In the genomic region with DNA sequence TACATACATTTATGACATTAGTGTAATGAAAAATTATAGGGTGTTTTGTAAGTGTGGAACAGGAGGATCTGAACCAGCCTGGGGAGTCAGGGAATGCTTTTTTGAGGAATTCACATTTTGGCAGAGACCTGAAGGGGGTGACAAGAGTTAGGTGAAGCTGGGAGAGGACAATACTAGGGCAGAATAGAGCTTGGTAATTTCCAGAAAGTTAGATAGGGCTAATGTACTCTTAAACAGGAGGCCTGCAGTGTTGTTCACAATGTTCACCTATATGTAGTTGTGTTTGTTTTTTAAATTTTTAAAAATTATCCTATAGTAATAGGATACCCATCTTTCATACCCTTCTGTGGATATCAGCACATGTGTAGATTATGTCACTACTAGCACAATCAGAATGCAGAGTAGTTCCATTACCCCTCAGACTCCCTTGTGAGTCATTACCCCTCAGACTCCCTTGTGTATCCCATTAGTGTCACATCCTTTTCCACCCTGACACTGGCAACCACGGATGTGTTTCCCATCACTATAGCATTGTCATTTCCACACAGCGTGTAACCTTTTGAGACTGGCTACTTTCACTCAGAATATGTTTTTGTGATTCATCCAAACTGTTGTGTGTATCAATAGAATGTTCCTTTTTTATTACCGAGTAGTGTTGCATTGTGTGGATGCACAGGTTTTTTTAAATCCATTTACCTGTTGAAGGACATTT, we compare ENCODE assay signal across 8 cellular contexts. TPM values are rescaled to one million over a fixed set of nuclear protein-coding genes. Genes with fewer than 3 reads are reported as not detected.
DNase-seq lines count a peak whose midpoint lies in the region; ATAC-seq, FAIRE-seq and TF ChIP-seq lines count a peak whose summit lies in the region.

No MANE protein-coding gene starts in this region.

- no peak overlapping the region for H3K4me2 ChIP-seq in DND-41 (ENCODE audit: insufficient read depth, low read length)
- H3K4me2 ChIP-seq in GM12878 (ENCODE audit: control insufficient read depth, insufficient read depth): no peak overlapping the region
- no peak overlapping the region for H3K4me2 ChIP-seq in trophoblast cell (ENCODE audit: low read length)

- no peak for FAIRE-seq in GM12878 (lab: Jason Lieb, UNC)
- FAIRE-seq in GM19239 (lab: Jason Lieb, UNC): no peak

- H3K9me3 ChIP-seq in DND-41 (ENCODE audit: insufficient read depth, low read length, severe bottlenecking): no peaks in the 10 kb centered on the region
- no peaks in the 10 kb centered on the region for H3K9me3 ChIP-seq in GM12878 (replicated peaks; ENCODE audit: control insufficient read depth, insufficient read depth, low read length)
- H3K9me3 ChIP-seq in trophoblast cell (ENCODE audit: insufficient read depth, low read depth, low read length): no peaks in the 10 kb centered on the region

- POLR2A ChIA-PET in GM12878 (lab: Charles Lee): no interaction called here

- no peak overlapping the region for H2BK120ac ChIP-seq in trophoblast cell (ENCODE audit: insufficient read depth, low read length, poor library complexity)

- H2AFZ ChIP-seq in DND-41 (ENCODE audit: low read depth, low read length) (no peak overlapping the region), GM12878 (ENCODE audit: control insufficient read depth, low read depth, low read length) (no peak overlapping the region), trophoblast cell (ENCODE audit: insufficient read depth, low read length, poor library complexity) (no peak overlapping the region)

- H3K9ac ChIP-seq in DND-41 (ENCODE audit: low read depth, low read length): no peak overlapping the region
- H3K9ac ChIP-seq in GM12878 (ENCODE audit: control insufficient read depth, insufficient read depth, low read length): no peak overlapping the region
- H3K9ac ChIP-seq in trophoblast cell (ENCODE audit: low read length): no peak overlapping the region

- intact Hi-C loops in GM12878 (cut with micrococcal nuclease; ENCODE audit: unreplicated experiment): no loop called here

- H2AK5ac ChIP-seq in trophoblast cell (ENCODE audit: low read length): no peak overlapping the region

- H3K4me1 ChIP-seq in DND-41 (ENCODE audit: insufficient read depth, low read length) (peaks cover 6% of the 10 kb centered on the region), GM12878 (ENCODE audit: control insufficient read depth, insufficient read depth, low read length) (peaks cover 11% of the 10 kb centered on the region), trophoblast cell (ENCODE audit: control insufficient read depth in 1 of 2, insufficient read depth in 2 of 2, low read length in 2 of 2) (no peaks in the 10 kb centered on the region)

- TF ChIP-seq POLR2A in GM12878 (IDR thresholded peaks at IDR 0.05; ENCODE audit: low read depth, low read length): no peak

- H3K27ac ChIP-seq in DND-41 (ENCODE audit: low read length): no peak overlapping the region
- no peak overlapping the region for H3K27ac ChIP-seq in GM12878 (ENCODE audit: control insufficient read depth, insufficient read depth)
- H3K27ac ChIP-seq in trophoblast cell (ENCODE audit: low read depth, low read length): no peak overlapping the region

- no peak overlapping the region for H2BK5ac ChIP-seq in trophoblast cell (ENCODE audit: low read depth, low read length, poor library complexity)

- H3K4me3 ChIP-seq in DND-41 (ENCODE audit: low read depth in 1 of 2, low read length in 2 of 2): no peak overlapping the region
- H3K4me3 ChIP-seq in GM12878: no peak overlapping the region
- no peak overlapping the region for H3K4me3 ChIP-seq in trophoblast cell (ENCODE audit: low read depth, low read length)

- 54% methylated on average over 3 of the region's 3 CpGs for WGBS in GM12878 (ENCODE audit: insufficient coverage, insufficient replicate concordance, low lambda C conversion rate, missing lambda C conversion rate)
- no CpG with 5 or more reads among the region's 3 CpGs for WGBS in trophoblast cell (ENCODE audit: extremely low coverage, insufficient coverage, insufficient read length)

- SMC1A ChIA-PET in GM12878 (lab: Charles Lee; ENCODE audit: uncharacterized antibody, unreplicated experiment): interaction anchor here (0.7 kb wide), 1 partner anchor 22 kb away, joined by 3 read pairs; no protein-coding TSS in a partner anchor

- no peaks in the 10 kb centered on the region for H3K27me3 ChIP-seq in DND-41 (ENCODE audit: insufficient read depth, low read length, poor library complexity)
- no peaks in the 10 kb centered on the region for H3K27me3 ChIP-seq in GM12878 (replicated peaks in 1 of 2; ENCODE audit: control insufficient read depth in 2 of 2, insufficient read depth in 2 of 2, low read length in 1 of 2)
- no peaks in the 10 kb centered on the region for H3K27me3 ChIP-seq in trophoblast cell (ENCODE audit: insufficient read depth, low read length)

- no peak overlapping the region for H4K91ac ChIP-seq in trophoblast cell (ENCODE audit: low read depth, low read length)

- TF ChIP-seq EP300 in GM12878 (IDR thresholded peaks at IDR 0.05; ENCODE audit: borderline replicate concordance in 1 of 2, control insufficient read depth in 1 of 2, low read depth in 2 of 2, low read length in 2 of 2): no peak

- no peak overlapping the region for H4K8ac ChIP-seq in trophoblast cell (ENCODE audit: low read depth, low read length)

- H3K79me2 ChIP-seq in DND-41 (ENCODE audit: insufficient read depth, low read length): no peaks in the 10 kb centered on the region
- H3K79me2 ChIP-seq in GM12878 (ENCODE audit: control insufficient read depth, insufficient read depth, low read length): no peaks in the 10 kb centered on the region
- no peaks in the 10 kb centered on the region for H3K79me2 ChIP-seq in trophoblast cell (ENCODE audit: control insufficient read depth, insufficient read depth, low read length, poor library complexity)

- no peak for TF ChIP-seq CTCF in DND-41 (IDR thresholded peaks at IDR 0.05; ENCODE audit: borderline replicate concordance, extremely low read depth, low read length, poor library complexity, severe bottlenecking)
- no peak for TF ChIP-seq CTCF in GM12878 (IDR thresholded peaks at IDR 0.05 in 2 of 3, conservative IDR thresholded peaks at IDR 0.05 in 1 of 3; ENCODE audit: control insufficient read depth in 2 of 3, extremely low read depth in 1 of 3, insufficient read depth in 1 of 3, low read depth in 3 of 3, low read length in 3 of 3)

- H4K20me1 ChIP-seq in DND-41 (ENCODE audit: insufficient read depth, low read length): no peaks in the 10 kb centered on the region
- no peaks in the 10 kb centered on the region for H4K20me1 ChIP-seq in GM12878 (ENCODE audit: control insufficient read depth, insufficient read depth)

- no peak overlapping the region for H3K18ac ChIP-seq in trophoblast cell (ENCODE audit: low read length)

- H4K12ac ChIP-seq in trophoblast cell (ENCODE audit: low read depth, low read length): no peak overlapping the region

- no peak overlapping the region for H3K4ac ChIP-seq in trophoblast cell (ENCODE audit: low read depth, low read length)

- no peak for TF ChIP-seq RAD21 in GM12878 (IDR thresholded peaks at IDR 0.05; ENCODE audit: insufficient read depth, low read depth, low read length)

- ATAC-seq in DND-41 (ENCODE audit: insufficient read depth, low read depth) (peak; percentile 69), GM12878 (peak; percentile 53), HG03354 (IDR thresholded peaks at IDR 0.05; ENCODE audit: poor library complexity, severe bottlenecking, unreplicated experiment) (no peak)

- BruUV-seq in GM12878 (replicated peaks; lab: Mats Ljungman, UMichigan): no TSS peak

- H3K23ac ChIP-seq in trophoblast cell (ENCODE audit: low read length): no peak overlapping the region

- no peak for DNase-seq in DND-41
- DNase-seq in HT1080 (ENCODE audit: low read depth): peak; percentile 97
- DNase-seq in GM12878 (ENCODE audit: low read depth, low spot score): no peak
- peak; percentile 7 to 12 for DNase-seq in trophoblast cell
- no peak for DNase-seq in GM19239 (ENCODE audit: insufficient read length, low spot score)
- DNase-seq in NCI-H1092 (lab: John Stamatoyannopoulos, UW): no peak
- DNase-seq in NCI-H2171 treated with DMSO at 0.1 percent for 48 hours (lab: John Stamatoyannopoulos, UW): no peak

- RAD21 ChIA-PET in GM12878 (lab: Charles Lee; ENCODE audit: unreplicated experiment): no interaction called here

- no peaks in the 10 kb centered on the region for H3K36me3 ChIP-seq in DND-41 (ENCODE audit: insufficient read depth, low read length)
- no peaks in the 10 kb centered on the region for H3K36me3 ChIP-seq in GM12878 (ENCODE audit: control insufficient read depth in 2 of 2, insufficient read depth in 2 of 2, low read length in 1 of 2)
- H3K36me3 ChIP-seq in trophoblast cell (ENCODE audit: control insufficient read depth in 1 of 2, insufficient read depth in 2 of 2, low read length in 2 of 2): no peaks in the 10 kb centered on the region

- H3K79me1 ChIP-seq in trophoblast cell (ENCODE audit: low read length): no peaks in the 10 kb centered on the region

- H2BK12ac ChIP-seq in trophoblast cell (ENCODE audit: low read length): no peak overlapping the region

- CTCF ChIA-PET in GM12878 (lab: Yijun Ruan, JAX): interaction anchor here (1.6 kb wide), 1 partner anchor 31 kb away, joined by 3 read pairs; no protein-coding TSS in a partner anchor

- in situ Hi-C loops in GM12878 (cut with MboI): no loop called here

- H3K14ac ChIP-seq in trophoblast cell (ENCODE audit: low read length): no peak overlapping the region

RNA-seq across cellular contexts. Expression of a gene that starts 43.1 kb away (rescaled TPM):
- 9.2 and 17.0 TPM in 2 replicates for total RNA-seq in HT1080 (2014; rRNA removed; shearing (Covaris generic))
- 10.4 and 10.9 TPM in 2 replicates for polyA plus RNA-seq in HT1080 (2015; cell fraction: cytosol; rRNA removed)
- polyA plus RNA-seq in HT1080 (2015; cell fraction: nucleus; rRNA removed): 18.0 and 19.2 TPM in 2 replicates
- 63.3 and 64.9 TPM in 2 replicates for total RNA-seq in GM12878 (2013; cell fraction: nucleolus; rRNA removed)
- total RNA-seq in GM12878 (2014; rRNA removed) (13.4 and 14.7 TPM in 2 replicates), GM12878 (2014; rRNA removed; fragmentation: Illumina TruSeq; extraction: Trizol) (10.9 and 14.9 TPM in 2 replicates), GM12878 (2021) (13.1 and 15.5 TPM in 2 replicates)
- polyA plus RNA-seq in GM12878 (2011; ENCODE audit: low read depth): 7.0 TPM
- polyA plus RNA-seq in GM12878 (2011; rRNA removed) (10.8 and 14.5 TPM in 2 replicates), GM12878 (2014; fragmentation: Illumina TruSeq; extraction: Trizol) (14.7 and 24.6 TPM in 2 replicates), GM12878 (2014; fragmentation: Nextera tagmentation; extraction: Ambion mirVana) (1 to 10 TPM; 5.9 to 9.3 TPM), GM12878 (2014; rRNA removed) (8.4 and 11.5 TPM in 2 replicates), GM12878 (2016; fragmentation: Nextera tagmentation; extraction: Ambion mirVana) (10 to 100 TPM; 13.9 to 18.2 TPM)
- 5.0 and 6.0 TPM in 2 replicates for polyA plus RNA-seq in GM12878 (2011; cell fraction: cytosol; rRNA removed)
- polyA plus RNA-seq in GM12878 (2011; cell fraction: nucleus; rRNA removed): 14.0 and 14.6 TPM in 2 replicates
- polyA plus RNA-seq in GM12878 (2012): 9.8 and 10.9 TPM in 2 replicates
- polyA minus RNA-seq in GM12878 (2011; rRNA and poly(A)+ RNA removed): 15.8 and 30.1 TPM in 2 replicates
- polyA minus RNA-seq in GM12878 (2011; cell fraction: cytosol; rRNA and poly(A)+ RNA removed): 2.9 and 3.6 TPM in 2 replicates
- polyA minus RNA-seq in GM12878 (2011; cell fraction: nucleus; rRNA and poly(A)+ RNA removed): 16.1 and 25.7 TPM in 2 replicates
- 16.3 and 17.5 TPM in 2 replicates for polyA plus RNA-seq in trophoblast cell (2013)

Comparison
In these comparisons a context has a peak if more than half of its experiments do, and no peak if none do; other contexts are left out.
1. DNase-seq: peak in HT1080 (single experiment) and trophoblast cell (2 of 2); none in DND-41 (single experiment), GM12878 (single experiment), GM19239 (single experiment), NCI-H1092 (single experiment) and NCI-H2171 treated with DMSO at 0.1 percent for 48 hours (single experiment).